In the genomic region with DNA sequence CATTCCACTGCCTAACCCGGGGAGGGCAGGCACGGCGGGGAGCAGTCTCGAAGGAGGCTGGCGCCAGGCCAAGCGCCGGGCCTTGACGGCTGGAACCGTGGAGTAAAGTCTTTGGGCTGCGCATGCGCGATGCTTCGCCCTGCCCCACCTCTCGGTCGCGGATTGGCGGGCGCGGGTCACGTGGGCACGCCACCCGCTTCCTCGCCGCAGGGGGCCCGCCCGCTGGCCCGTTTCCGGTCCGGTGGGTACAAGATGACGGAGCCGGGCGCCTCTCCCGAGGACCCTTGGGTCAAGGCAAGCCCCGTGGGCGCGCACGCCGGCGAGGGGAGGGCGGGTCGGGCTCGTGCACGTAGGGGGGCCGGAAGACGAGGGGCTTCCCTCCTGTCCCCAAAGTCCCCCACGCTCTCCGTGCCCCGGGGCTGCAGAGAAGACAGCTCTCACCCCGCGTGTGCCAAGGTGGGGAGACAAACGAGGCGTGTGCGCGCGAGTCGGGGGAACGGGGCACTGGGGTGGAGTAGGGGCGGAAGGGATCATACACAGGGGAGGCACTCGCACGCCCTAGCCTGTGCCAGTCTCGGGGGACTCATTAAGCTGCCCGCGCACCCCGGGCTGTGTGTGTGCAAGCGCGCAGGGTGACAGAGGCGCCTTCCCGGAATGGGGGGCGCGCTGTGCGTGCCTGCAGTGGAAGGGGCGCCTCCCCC, we compare ENCODE assay signal across 1 cellular context.
TF ChIP-seq lines count a peak whose summit lies in the region.

A gene with protein sequence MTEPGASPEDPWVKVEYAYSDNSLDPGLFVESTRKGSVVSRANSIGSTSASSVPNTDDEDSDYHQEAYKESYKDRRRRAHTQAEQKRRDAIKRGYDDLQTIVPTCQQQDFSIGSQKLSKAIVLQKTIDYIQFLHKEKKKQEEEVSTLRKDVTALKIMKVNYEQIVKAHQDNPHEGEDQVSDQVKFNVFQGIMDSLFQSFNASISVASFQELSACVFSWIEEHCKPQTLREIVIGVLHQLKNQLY (plus strand): TSS at position 228 of the 701 bp plus-strand sequence. CDS start 25 bp downstream, at position 253.

TF ChIP-seq in K562, 482 proteins besides CTCF, POLR2A, EP300 and RAD21 (continued from another document and continues in another):
- no peak for TF ChIP-seq NR3C1 (CRISPR knock-in tag; IDR thresholded peaks at IDR 0.05)
- TF ChIP-seq, protein P1, sequence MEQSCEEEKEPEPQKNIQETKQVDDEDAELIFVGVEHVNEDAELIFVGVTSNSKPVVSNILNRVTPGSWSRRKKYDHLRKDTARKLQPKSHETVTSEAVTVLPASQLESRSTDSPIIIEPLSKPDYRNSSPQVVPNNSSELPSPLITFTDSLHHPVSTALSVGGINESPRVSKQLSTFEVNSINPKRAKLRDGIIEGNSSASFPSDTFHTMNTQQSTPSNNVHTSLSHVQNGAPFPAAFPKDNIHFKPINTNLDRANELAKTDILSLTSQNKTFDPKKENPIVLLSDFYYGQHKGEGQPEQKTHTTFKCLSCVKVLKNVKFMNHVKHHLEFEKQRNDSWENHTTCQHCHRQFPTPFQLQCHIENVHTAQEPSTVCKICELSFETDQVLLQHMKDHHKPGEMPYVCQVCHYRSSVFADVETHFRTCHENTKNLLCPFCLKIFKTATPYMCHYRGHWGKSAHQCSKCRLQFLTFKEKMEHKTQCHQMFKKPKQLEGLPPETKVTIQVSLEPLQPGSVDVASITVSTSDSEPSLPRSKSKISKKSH (CRISPR knock-in tag; IDR thresholded peaks at IDR 0.05), result no peak
- no peak for TF ChIP-seq PCBP2 (IDR thresholded peaks at IDR 0.05; ENCODE audit: low read depth, low read length, poor library complexity, severe bottlenecking)
- TF ChIP-seq POLR2AphosphoS5 (IDR thresholded peaks at IDR 0.05; ENCODE audit: control insufficient read depth, insufficient read depth, low read depth, low read length), result peak; percentile 73; the same call in 1 of the 2 replicates
- TF ChIP-seq BMI1 (IDR thresholded peaks at IDR 0.05; ENCODE audit: low read length), result no peak
- TF ChIP-seq, protein P2, sequence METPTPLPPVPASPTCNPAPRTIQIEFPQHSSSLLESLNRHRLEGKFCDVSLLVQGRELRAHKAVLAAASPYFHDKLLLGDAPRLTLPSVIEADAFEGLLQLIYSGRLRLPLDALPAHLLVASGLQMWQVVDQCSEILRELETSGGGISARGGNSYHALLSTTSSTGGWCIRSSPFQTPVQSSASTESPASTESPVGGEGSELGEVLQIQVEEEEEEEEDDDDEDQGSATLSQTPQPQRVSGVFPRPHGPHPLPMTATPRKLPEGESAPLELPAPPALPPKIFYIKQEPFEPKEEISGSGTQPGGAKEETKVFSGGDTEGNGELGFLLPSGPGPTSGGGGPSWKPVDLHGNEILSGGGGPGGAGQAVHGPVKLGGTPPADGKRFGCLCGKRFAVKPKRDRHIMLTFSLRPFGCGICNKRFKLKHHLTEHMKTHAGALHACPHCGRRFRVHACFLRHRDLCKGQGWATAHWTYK (CRISPR knock-in tag; IDR thresholded peaks at IDR 0.05), result no peak; the same call in 1 of the 2 replicates
- TF ChIP-seq, protein P3, sequence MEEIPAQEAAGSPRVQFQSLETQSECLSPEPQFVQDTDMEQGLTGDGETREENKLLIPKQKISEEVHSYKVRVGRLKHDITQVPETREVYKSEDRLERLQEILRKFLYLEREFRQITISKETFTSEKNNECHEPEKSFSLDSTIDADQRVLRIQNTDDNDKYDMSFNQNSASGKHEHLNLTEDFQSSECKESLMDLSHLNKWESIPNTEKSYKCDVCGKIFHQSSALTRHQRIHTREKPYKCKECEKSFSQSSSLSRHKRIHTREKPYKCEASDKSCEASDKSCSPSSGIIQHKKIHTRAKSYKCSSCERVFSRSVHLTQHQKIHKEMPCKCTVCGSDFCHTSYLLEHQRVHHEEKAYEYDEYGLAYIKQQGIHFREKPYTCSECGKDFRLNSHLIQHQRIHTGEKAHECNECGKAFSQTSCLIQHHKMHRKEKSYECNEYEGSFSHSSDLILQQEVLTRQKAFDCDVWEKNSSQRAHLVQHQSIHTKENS (CRISPR knock-in tag; IDR thresholded peaks at IDR 0.05), result no peak
- TF ChIP-seq MTA2 (IDR thresholded peaks at IDR 0.05; ENCODE audit: low read depth), result no peak
- no peak for TF ChIP-seq GTF2A2 (tag; IDR thresholded peaks at IDR 0.05)
- no peak for TF ChIP-seq MECOM (CRISPR knock-in tag; IDR thresholded peaks at IDR 0.05)
- TF ChIP-seq RBM15 (IDR thresholded peaks at IDR 0.05; ENCODE audit: insufficient read depth, low read length), result no peak
- no peak for TF ChIP-seq XRCC5 (IDR thresholded peaks at IDR 0.05; ENCODE audit: low read depth, low read length)
- TF ChIP-seq MYBL2 (IDR thresholded peaks at IDR 0.05; ENCODE audit: low read depth), result no peak
- TF ChIP-seq MYBL2 (CRISPR knock-in tag; IDR thresholded peaks at IDR 0.05; ENCODE audit: borderline replicate concordance), result no peak
- TF ChIP-seq, protein P4, sequence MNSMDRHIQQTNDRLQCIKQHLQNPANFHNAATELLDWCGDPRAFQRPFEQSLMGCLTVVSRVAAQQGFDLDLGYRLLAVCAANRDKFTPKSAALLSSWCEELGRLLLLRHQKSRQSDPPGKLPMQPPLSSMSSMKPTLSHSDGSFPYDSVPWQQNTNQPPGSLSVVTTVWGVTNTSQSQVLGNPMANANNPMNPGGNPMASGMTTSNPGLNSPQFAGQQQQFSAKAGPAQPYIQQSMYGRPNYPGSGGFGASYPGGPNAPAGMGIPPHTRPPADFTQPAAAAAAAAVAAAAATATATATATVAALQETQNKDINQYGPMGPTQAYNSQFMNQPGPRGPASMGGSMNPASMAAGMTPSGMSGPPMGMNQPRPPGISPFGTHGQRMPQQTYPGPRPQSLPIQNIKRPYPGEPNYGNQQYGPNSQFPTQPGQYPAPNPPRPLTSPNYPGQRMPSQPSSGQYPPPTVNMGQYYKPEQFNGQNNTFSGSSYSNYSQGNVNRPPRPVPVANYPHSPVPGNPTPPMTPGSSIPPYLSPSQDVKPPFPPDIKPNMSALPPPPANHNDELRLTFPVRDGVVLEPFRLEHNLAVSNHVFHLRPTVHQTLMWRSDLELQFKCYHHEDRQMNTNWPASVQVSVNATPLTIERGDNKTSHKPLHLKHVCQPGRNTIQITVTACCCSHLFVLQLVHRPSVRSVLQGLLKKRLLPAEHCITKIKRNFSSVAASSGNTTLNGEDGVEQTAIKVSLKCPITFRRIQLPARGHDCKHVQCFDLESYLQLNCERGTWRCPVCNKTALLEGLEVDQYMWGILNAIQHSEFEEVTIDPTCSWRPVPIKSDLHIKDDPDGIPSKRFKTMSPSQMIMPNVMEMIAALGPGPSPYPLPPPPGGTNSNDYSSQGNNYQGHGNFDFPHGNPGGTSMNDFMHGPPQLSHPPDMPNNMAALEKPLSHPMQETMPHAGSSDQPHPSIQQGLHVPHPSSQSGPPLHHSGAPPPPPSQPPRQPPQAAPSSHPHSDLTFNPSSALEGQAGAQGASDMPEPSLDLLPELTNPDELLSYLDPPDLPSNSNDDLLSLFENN (IDR thresholded peaks at IDR 0.05; ENCODE audit: low read depth in 2 of 2, low read length in 2 of 2), result no peak
- TF ChIP-seq, protein P5, sequence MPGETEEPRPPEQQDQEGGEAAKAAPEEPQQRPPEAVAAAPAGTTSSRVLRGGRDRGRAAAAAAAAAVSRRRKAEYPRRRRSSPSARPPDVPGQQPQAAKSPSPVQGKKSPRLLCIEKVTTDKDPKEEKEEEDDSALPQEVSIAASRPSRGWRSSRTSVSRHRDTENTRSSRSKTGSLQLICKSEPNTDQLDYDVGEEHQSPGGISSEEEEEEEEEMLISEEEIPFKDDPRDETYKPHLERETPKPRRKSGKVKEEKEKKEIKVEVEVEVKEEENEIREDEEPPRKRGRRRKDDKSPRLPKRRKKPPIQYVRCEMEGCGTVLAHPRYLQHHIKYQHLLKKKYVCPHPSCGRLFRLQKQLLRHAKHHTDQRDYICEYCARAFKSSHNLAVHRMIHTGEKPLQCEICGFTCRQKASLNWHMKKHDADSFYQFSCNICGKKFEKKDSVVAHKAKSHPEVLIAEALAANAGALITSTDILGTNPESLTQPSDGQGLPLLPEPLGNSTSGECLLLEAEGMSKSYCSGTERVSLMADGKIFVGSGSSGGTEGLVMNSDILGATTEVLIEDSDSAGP (CRISPR knock-in tag; IDR thresholded peaks at IDR 0.05), result no peak
- TF ChIP-seq, protein P6, sequence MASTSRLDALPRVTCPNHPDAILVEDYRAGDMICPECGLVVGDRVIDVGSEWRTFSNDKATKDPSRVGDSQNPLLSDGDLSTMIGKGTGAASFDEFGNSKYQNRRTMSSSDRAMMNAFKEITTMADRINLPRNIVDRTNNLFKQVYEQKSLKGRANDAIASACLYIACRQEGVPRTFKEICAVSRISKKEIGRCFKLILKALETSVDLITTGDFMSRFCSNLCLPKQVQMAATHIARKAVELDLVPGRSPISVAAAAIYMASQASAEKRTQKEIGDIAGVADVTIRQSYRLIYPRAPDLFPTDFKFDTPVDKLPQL (IDR thresholded peaks at IDR 0.05; ENCODE audit: extremely low read depth, insufficient read length), result no peak
- TF ChIP-seq FOXK2 (conservative IDR thresholded peaks at IDR 0.05 in 1 of 2, IDR thresholded peaks at IDR 0.05 in 1 of 2; ENCODE audit: low read depth in 2 of 2), result no peak
- TF ChIP-seq ZNF408 (CRISPR knock-in tag; IDR thresholded peaks at IDR 0.05; ENCODE audit: low read depth), result no peak
- TF ChIP-seq ATF1 (CRISPR knock-in tag; IDR thresholded peaks at IDR 0.05), result no peak
- TF ChIP-seq ATF1 (tag; IDR thresholded peaks at IDR 0.05), result peak; percentile 53
- TF ChIP-seq SREBF1 (IDR thresholded peaks at IDR 0.05; ENCODE audit: borderline replicate concordance, low read depth, low read length), result peak; percentile 33; the same call in 1 of the 2 replicates
- TF ChIP-seq SRSF3 (IDR thresholded peaks at IDR 0.05; ENCODE audit: insufficient read depth, low read length), result peak; percentile 40; the same call in 1 of the 2 replicates
- TF ChIP-seq, protein P7, sequence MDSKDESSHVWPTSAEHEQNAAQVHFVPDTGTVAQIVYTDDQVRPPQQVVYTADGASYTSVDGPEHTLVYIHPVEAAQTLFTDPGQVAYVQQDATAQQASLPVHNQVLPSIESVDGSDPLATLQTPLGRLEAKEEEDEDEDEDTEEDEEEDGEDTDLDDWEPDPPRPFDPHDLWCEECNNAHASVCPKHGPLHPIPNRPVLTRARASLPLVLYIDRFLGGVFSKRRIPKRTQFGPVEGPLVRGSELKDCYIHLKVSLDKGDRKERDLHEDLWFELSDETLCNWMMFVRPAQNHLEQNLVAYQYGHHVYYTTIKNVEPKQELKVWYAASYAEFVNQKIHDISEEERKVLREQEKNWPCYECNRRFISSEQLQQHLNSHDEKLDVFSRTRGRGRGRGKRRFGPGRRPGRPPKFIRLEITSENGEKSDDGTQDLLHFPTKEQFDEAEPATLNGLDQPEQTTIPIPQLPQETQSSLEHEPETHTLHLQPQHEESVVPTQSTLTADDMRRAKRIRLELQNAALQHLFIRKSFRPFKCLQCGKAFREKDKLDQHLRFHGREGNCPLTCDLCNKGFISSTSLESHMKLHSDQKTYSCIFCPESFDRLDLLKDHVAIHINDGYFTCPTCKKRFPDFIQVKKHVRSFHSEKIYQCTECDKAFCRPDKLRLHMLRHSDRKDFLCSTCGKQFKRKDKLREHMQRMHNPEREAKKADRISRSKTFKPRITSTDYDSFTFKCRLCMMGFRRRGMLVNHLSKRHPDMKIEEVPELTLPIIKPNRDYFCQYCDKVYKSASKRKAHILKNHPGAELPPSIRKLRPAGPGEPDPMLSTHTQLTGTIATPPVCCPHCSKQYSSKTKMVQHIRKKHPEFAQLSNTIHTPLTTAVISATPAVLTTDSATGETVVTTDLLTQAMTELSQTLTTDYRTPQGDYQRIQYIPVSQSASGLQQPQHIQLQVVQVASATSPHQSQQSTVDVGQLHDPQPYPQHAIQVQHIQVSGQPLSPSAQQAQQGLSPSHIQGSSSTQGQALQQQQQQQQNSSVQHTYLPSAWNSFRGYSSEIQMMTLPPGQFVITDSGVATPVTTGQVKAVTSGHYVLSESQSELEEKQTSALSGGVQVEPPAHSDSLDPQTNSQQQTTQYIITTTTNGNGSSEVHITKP (IDR thresholded peaks at IDR 0.05; ENCODE audit: partially characterized antibody), result peak; percentile 74
- TF ChIP-seq ATF7 (IDR thresholded peaks at IDR 0.05), result 0 out of 2 replicates have a peak, but pooled peaks have one; percentile 33
- TF ChIP-seq ZC3H8 (IDR thresholded peaks at IDR 0.05), result no peak
- TF ChIP-seq NFIX (CRISPR knock-in tag; IDR thresholded peaks at IDR 0.05; ENCODE audit: low read depth), result peak; percentile 60
- no peak for TF ChIP-seq KDM1A (IDR thresholded peaks at IDR 0.05)
- no peak for TF ChIP-seq KLF6 (CRISPR knock-in tag; IDR thresholded peaks at IDR 0.05; ENCODE audit: borderline replicate concordance)
- TF ChIP-seq, protein P8, sequence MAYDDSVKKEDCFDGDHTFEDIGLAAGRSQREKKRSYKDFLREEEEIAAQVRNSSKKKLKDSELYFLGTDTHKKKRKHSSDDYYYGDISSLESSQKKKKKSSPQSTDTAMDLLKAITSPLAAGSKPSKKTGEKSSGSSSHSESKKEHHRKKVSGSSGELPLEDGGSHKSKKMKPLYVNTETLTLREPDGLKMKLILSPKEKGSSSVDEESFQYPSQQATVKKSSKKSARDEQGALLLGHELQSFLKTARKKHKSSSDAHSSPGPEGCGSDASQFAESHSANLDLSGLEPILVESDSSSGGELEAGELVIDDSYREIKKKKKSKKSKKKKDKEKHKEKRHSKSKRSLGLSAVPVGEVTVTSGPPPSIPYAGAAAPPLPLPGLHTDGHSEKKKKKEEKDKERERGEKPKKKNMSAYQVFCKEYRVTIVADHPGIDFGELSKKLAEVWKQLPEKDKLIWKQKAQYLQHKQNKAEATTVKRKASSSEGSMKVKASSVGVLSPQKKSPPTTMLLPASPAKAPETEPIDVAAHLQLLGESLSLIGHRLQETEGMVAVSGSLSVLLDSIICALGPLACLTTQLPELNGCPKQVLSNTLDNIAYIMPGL (CRISPR knock-in tag; IDR thresholded peaks at IDR 0.05), result peak; percentile 29; the same call in 1 of the 2 replicates
- TF ChIP-seq, protein P9, sequence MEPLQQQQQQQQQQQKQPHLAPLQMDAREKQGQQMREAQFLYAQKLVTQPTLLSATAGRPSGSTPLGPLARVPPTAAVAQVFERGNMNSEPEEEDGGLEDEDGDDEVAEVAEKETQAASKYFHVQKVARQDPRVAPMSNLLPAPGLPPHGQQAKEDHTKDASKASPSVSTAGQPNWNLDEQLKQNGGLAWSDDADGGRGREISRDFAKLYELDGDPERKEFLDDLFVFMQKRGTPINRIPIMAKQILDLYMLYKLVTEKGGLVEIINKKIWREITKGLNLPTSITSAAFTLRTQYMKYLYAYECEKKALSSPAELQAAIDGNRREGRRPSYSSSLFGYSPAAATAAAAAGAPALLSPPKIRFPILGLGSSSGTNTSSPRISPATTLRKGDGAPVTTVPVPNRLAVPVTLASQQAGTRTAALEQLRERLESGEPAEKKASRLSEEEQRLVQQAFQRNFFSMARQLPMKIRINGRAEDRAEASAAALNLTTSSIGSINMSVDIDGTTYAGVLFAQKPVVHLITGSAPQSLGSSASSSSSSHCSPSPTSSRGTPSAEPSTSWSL (CRISPR knock-in tag; IDR thresholded peaks at IDR 0.05; ENCODE audit: borderline replicate concordance), result no peak
- TF ChIP-seq DNMT1 (IDR thresholded peaks at IDR 0.05), result no peak
- no peak for TF ChIP-seq ZNF146 (CRISPR knock-in tag; IDR thresholded peaks at IDR 0.05; ENCODE audit: unreplicated experiment)
- 0 out of 2 replicates have a peak, but pooled peaks have one; percentile 5 for TF ChIP-seq JUN (IDR thresholded peaks at IDR 0.05; ENCODE audit: borderline replicate concordance, low read depth, low read length)
- TF ChIP-seq JUN (CRISPR knock-in tag; IDR thresholded peaks at IDR 0.05; ENCODE audit: borderline replicate concordance), result no peak
- TF ChIP-seq COPS2 (conservative IDR thresholded peaks at IDR 0.05), result no peak
- peak; percentile 39; the same call in 1 of the 2 replicates for TF ChIP-seq MBD2 (IDR thresholded peaks at IDR 0.05; ENCODE audit: borderline replicate concordance, low read depth)
- TF ChIP-seq ZNF445 (CRISPR knock-in tag; IDR thresholded peaks at IDR 0.05; ENCODE audit: low read depth), result no peak
- no peak for TF ChIP-seq MEF2D (tag; conservative IDR thresholded peaks at IDR 0.05; ENCODE audit: low read depth)
- TF ChIP-seq SMAD2 (IDR thresholded peaks at IDR 0.05; ENCODE audit: low read depth, low read length), result no peak
- TF ChIP-seq ZNF551 (CRISPR knock-in tag; IDR thresholded peaks at IDR 0.05), result no peak
- TF ChIP-seq BACH1 (tag; IDR thresholded peaks at IDR 0.05), result no peak
